Comparison of ENCODE assay signal across 2 cellular contexts in the genomic region with DNA sequence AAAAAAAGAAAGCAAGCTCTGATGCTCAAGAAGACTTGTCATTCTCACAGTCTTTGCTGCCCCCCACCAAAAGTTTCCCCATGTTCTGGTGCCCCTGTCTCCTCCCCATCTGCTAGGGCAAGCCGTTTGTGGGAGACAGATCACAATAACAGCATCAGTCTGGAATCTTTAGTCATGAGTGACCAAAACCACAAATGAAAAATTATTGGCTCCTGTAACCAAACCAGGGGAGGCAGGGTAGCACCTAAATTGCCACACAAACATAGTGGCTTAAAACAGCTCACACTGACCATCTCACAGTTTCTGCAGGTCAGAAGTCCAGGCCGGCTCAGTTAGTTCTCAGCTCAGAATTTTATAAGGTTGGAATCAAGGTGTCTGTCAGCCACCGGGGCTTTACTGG.
TF ChIP-seq lines count a peak whose summit lies in the region.

No MANE protein-coding gene starts in this region.

TF ChIP-seq in GM12878, 131 proteins besides CTCF, POLR2A, EP300 and RAD21 (continued from another document):
- TF ChIP-seq, protein P1, sequence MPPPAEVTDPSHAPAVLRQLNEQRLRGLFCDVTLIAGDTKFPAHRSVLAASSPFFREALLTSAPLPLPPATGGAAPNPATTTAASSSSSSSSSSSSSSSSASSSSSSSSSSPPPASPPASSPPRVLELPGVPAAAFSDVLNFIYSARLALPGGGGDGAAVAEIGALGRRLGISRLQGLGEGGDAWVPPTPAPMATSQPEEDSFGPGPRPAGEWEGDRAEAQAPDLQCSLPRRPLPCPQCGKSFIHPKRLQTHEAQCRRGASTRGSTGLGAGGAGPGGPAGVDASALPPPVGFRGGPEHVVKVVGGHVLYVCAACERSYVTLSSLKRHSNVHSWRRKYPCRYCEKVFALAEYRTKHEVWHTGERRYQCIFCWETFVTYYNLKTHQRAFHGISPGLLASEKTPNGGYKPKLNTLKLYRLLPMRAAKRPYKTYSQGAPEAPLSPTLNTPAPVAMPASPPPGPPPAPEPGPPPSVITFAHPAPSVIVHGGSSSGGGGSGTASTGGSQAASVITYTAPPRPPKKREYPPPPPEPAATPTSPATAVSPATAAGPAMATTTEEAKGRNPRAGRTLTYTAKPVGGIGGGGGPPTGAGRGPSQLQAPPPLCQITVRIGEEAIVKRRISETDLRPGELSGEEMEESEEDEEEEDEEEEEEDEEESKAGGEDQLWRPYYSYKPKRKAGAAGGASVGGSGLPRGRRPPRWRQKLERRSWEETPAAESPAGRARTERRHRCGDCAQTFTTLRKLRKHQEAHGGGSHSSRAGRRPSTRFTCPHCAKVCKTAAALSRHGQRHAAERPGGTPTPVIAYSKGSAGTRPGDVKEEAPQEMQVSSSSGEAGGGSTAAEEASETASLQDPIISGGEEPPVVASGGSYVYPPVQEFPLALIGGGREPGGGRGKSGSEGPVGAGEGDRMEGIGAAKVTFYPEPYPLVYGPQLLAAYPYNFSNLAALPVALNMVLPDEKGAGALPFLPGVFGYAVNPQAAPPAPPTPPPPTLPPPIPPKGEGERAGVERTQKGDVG (CRISPR knock-in tag; IDR thresholded peaks at IDR 0.05) = no peak
- TF ChIP-seq PKNOX1 (IDR thresholded peaks at IDR 0.05) = no peak
- peak; percentile 26; the same call in 1 of the 2 replicates for TF ChIP-seq RUNX3 (IDR thresholded peaks at IDR 0.05; ENCODE audit: low read length)
- no peak for TF ChIP-seq IRF4 (IDR thresholded peaks at IDR 0.05; ENCODE audit: low read depth, low read length)

TF ChIP-seq in HEK293T, 16 proteins besides CTCF, POLR2A, EP300 and RAD21 (continued from another document):
- TF ChIP-seq PKNOX1 (IDR thresholded peaks at IDR 0.05) = no peak
- TF ChIP-seq ZNF384 (IDR thresholded peaks at IDR 0.05) = no peak
- no peak for TF ChIP-seq CTBP1 (IDR thresholded peaks at IDR 0.05; ENCODE audit: borderline replicate concordance)
- TF ChIP-seq ARNT (IDR thresholded peaks at IDR 0.05) = no peak
